In the genomic region with DNA sequence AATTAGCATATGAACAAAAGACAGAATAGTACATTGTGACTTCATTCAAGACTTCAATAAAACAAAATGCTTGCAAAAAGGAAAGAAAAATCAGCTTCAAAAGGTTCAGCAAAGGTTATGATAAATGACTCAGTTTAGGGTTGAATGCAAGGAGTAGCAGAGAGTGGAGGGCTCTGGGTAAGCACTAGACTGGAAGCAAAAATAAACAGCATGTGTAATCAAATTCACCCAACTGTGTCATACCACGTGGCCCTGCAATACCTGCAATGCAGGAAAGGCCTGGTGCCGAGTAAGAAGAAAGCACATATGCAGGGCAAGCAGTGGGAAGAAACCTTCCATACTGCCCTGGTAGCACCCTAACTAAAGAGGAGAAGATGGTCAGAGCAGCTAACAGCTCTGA, we compare ENCODE assay signal across 10 cellular contexts.
A peak's percentile ranks its signal among the peaks of the same experiment; 100 is the strongest.
DNase-seq lines count a peak whose midpoint lies in the region; ATAC-seq, FAIRE-seq and TF ChIP-seq lines count a peak whose summit lies in the region.
"Had no signal": no experiment of that assay in that cellular context is flagged by ENCODE, and none has a peak within 500 bp of the region (broad histone marks: within the 10 kb centered on the region; RNA-seq: fewer than 3 reads in every experiment).

No MANE protein-coding gene starts in this region.

- peak; percentile 5 for DNase-seq in GM12891 (ENCODE audit: insufficient read length, low spot score)
- peak; percentile 23 for DNase-seq in glomerular visceral epithelial cell (ENCODE audit: extremely low spot score)
- no peak for DNase-seq in retina
- no peak for DNase-seq in stimulated activated naive CD4-positive, alpha-beta T cell treated with Interleukin-2 at 50 U/mL for 16 hours (lab: John Stamatoyannopoulos, UW)
- no peak for DNase-seq in activated CD8-positive, alpha-beta memory T cell treated with anti-CD3 and anti-CD28 coated beads, Interleukin-2, amount 50 U/mL, for 48 hours
- DNase-seq: kidney had no signal

- peak; percentile 71 for ATAC-seq in GM21367 (IDR thresholded peaks at IDR 0.05; ENCODE audit: unreplicated experiment)
- ATAC-seq in HG03439 (IDR thresholded peaks at IDR 0.05; ENCODE audit: unreplicated experiment), result peak; percentile 51
- no peak for ATAC-seq in GM19328 (IDR thresholded peaks at IDR 0.05; ENCODE audit: unreplicated experiment)
- ATAC-seq: SK-N-SH treated with all-trans-retinoic acid at 6 μM for 48 hours had no signal

- FAIRE-seq in GM12891 (lab: Jason Lieb, UNC), result peak; percentile 55

- TF ChIP-seq POLR2A in GM12891 (IDR thresholded peaks at IDR 0.05; ENCODE audit: low read depth, low read length), result no peak

TF ChIP-seq in GM12891, 5 proteins besides CTCF, POLR2A, EP300 and RAD21:
- TF ChIP-seq PAX5 (IDR thresholded peaks at IDR 0.05; ENCODE audit: insufficient read depth, low read length, severe bottlenecking) (no peak), TAF1 (IDR thresholded peaks at IDR 0.05; ENCODE audit: low read depth, low read length) (no peak), POLR2AphosphoS5 (IDR thresholded peaks at IDR 0.05; ENCODE audit: low read depth, low read length) (no peak), POU2F2 (IDR thresholded peaks at IDR 0.05; ENCODE audit: low read depth, low read length) (no peak), SPI1 (IDR thresholded peaks at IDR 0.05; ENCODE audit: low read depth, low read length) (no peak)

Comparison
In these comparisons a context has a peak if more than half of its experiments do, and no peak if none do; other contexts are left out.
1. DNase-seq: peak in GM12891 (single experiment) and glomerular visceral epithelial cell (single experiment); none in retina (single experiment), stimulated activated naive CD4-positive, alpha-beta T cell treated with Interleukin-2 at 50 U/mL for 16 hours (single experiment) and activated CD8-positive, alpha-beta memory T cell treated with anti-CD3 and anti-CD28 coated beads, Interleukin-2, amount 50 U/mL, for 48 hours (single experiment).